8 cellular contexts compared by ENCODE assay signal in the genomic region with DNA sequence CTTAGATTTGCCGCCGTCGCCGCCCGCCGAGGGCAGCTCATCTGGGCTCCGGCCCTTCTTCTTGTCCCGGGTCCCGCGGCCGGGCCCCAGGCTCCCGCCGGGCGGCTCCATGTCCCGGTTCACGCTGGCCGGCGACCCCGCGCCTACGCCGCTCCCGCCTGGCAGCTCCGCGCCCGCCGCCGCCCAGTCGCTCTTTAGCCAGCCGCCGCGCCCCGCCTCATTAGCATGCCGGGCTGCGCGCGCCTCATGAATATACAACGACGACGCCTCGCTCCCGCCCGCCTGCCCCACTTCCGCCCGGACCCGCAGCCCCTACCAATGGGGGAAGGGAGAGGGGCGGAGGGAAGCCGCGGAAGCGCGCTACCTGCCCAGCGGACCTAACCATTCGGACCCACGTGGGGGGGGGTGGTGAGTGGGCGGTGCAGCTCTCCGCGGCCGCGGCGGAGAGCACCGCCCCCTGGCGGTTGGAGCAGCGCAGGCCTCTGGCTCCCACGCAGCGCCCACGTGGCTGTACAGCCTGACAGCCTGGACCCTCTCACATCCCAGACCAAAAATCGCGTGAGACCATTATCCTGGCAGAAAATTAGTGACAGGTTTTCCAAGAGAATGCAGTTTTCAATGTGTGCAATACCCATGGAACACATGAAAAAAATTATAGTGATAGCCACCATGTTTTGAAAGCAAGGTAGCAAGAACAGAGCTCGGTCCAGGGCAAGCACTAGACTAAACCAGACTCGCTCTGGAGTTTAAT. TPM values are rescaled to one million over a fixed set of nuclear protein-coding genes. Genes with fewer than 3 reads are reported as not detected.
DNase-seq lines count a peak whose midpoint lies in the region; ATAC-seq lines count a peak whose summit lies in the region.

A gene (minus strand): TSS at position 197 of the 751 bp plus-strand sequence. CDS start 86 bp downstream, at position 111.

- H3K9me3 ChIP-seq in right cardiac atrium (ENCODE audit: control insufficient read depth, low read length) (no peaks in the 10 kb centered on the region), aorta (ENCODE audit: control insufficient read depth, low read length) (no peaks in the 10 kb centered on the region)

- intact Hi-C loops in right cardiac atrium (cut with DNase I) (no loop called here), aorta (cut with DNase I) (loop anchor here (1.0 kb wide), 1 partner anchor 27 kb away; no protein-coding TSS in a partner anchor)

- peak within 1 kb of the TSS; percentile 5 for H3K27ac ChIP-seq in angular gyrus (ENCODE audit: low read depth, low read length)
- H3K27ac ChIP-seq in right cardiac atrium (ENCODE audit: low read length): peak within 1 kb of the TSS; percentile 69
- H3K27ac ChIP-seq in rectal smooth muscle tissue (ENCODE audit: low read depth, low read length): peak within 1 kb of the TSS; percentile 38
- peak within 1 kb of the TSS; percentile 74 to 91 for H3K27ac ChIP-seq in aorta (ENCODE audit: low read depth in 1 of 2, low read length in 2 of 2)

- peak; percentile 79 to 92 for DNase-seq in NCI-H187 (lab: John Stamatoyannopoulos, UW)
- DNase-seq in T-helper 2 cell: peak; percentile 96 to 99 (median 98)
- peak; percentile 98 to 99 (median 98) for DNase-seq in right cardiac atrium
- DNase-seq in aorta: peak; percentile 98 to 99

- H3K9ac ChIP-seq in rectal smooth muscle tissue (ENCODE audit: low read length): peak within 1 kb of the TSS; percentile 70

- H3K27me3 ChIP-seq in right cardiac atrium (ENCODE audit: control insufficient read depth, insufficient read depth) (no peaks in the 10 kb centered on the region), rectal smooth muscle tissue (ENCODE audit: control insufficient read depth, insufficient read depth, low read length) (no peaks in the 10 kb centered on the region), aorta (ENCODE audit: control insufficient read depth in 1 of 2, insufficient read depth in 2 of 2, low read length in 1 of 2) (no peaks in the 10 kb centered on the region)

- H3K4me1 ChIP-seq in right cardiac atrium (ENCODE audit: control insufficient read depth, insufficient read depth, low read length): no peaks in the 10 kb centered on the region
- no peaks in the 10 kb centered on the region for H3K4me1 ChIP-seq in rectal smooth muscle tissue (ENCODE audit: control insufficient read depth, insufficient read depth, low read length)
- peaks cover 0 to 8% of the 10 kb centered on the region in 2 donors for H3K4me1 ChIP-seq in aorta (ENCODE audit: control insufficient read depth in 1 of 2, insufficient read depth in 2 of 2, low read length in 2 of 2)

- ATAC-seq in GM18499 (IDR thresholded peaks at IDR 0.05; ENCODE audit: insufficient read depth, unreplicated experiment) (peak; percentile 49), HG02943 (IDR thresholded peaks at IDR 0.05; ENCODE audit: low read depth, unreplicated experiment) (peak; percentile 85), right cardiac atrium (peak; percentile 97), aorta (ENCODE audit: low FRiP score) (peak; percentile 98)

- peak within 1 kb of the TSS; percentile 75 for H3K4me3 ChIP-seq in right cardiac atrium (ENCODE audit: low read length)
- peak within 1 kb of the TSS; percentile 76 for H3K4me3 ChIP-seq in rectal smooth muscle tissue (ENCODE audit: low read length)
- H3K4me3 ChIP-seq in aorta (ENCODE audit: low read length in 2 of 2): peak within 1 kb of the TSS; percentile 97 to 98

- WGBS in right cardiac atrium: 1% methylated on average over 70 of the region's 70 CpGs
- WGBS in aorta, 2 donors: 1% methylated on average over 62 to 70 of the region's 70 CpGs

- H3K36me3 ChIP-seq in rectal smooth muscle tissue (ENCODE audit: control insufficient read depth, insufficient read depth, low read length) (peaks cover 8% of the 10 kb centered on the region), aorta (ENCODE audit: control insufficient read depth in 1 of 2, insufficient read depth in 2 of 2, low read length in 1 of 2) (peaks cover 0 to 3% of the 10 kb centered on the region in 2 donors)

RNA-seq across cellular contexts. Expression of the gene that starts here (rescaled TPM):
- 10 to 100 TPM; 15.8 to 53.0 (median 19.2) TPM for total RNA-seq in right cardiac atrium
- 11.8 TPM for polyA plus RNA-seq in right cardiac atrium
- total RNA-seq in aorta: 100 to 1,000 TPM in 1 of 2 donors, 10 to 100 TPM in 1; 93.4 to 125 TPM
- 10 to 100 TPM; 30.8 to 44.1 TPM for polyA plus RNA-seq in aorta

Comparison
In these comparisons a context has a peak if more than half of its experiments do, and no peak if none do; other contexts are left out.
1. Peak in every context shown above with its lines: DNase-seq, ATAC-seq, H3K4me3 ChIP-seq and H3K27ac ChIP-seq.
2. H3K27ac ChIP-seq: peak in every context shown above with its lines; median percentile 82 in aorta; 69 in right cardiac atrium; 38 in rectal smooth muscle tissue; 5 in angular gyrus.
3. intact Hi-C loops: an anchor here in aorta (1.0 kb wide); none called in right cardiac atrium.